Comparison of ENCODE assay signal across 1 cellular context in genomic region chr2:162016080-162016479, GRCh38.
A peak's percentile ranks its signal among the peaks of the same experiment; 100 is the strongest.
TF ChIP-seq lines count a peak whose summit lies in the region.

No MANE protein-coding gene starts in this region.

TF ChIP-seq in IMR-90, 13 proteins besides CTCF, POLR2A, EP300 and RAD21:
- peak; percentile 59; the same call in 1 of the 2 replicates for TF ChIP-seq CEBPB (IDR thresholded peaks at IDR 0.05; ENCODE audit: low read depth, low read length)
- TF ChIP-seq SMC3 (IDR thresholded peaks at IDR 0.05; ENCODE audit: low read depth, low read length), result no peak
TF ChIP-seq in IMR-90: peak in this region for 1.
